ENCODE assay signal across 30 cellular contexts in genomic region chr5:109005611-109006010, GRCh38.
"Had no signal": no experiment of that assay in that cellular context is flagged by ENCODE, and none has a peak within 500 bp of the region (broad histone marks: within the 10 kb centered on the region; RNA-seq: fewer than 3 reads in every experiment).

No MANE protein-coding gene starts in this region.

- ATAC-seq: activated CD4-positive, alpha-beta T cell treated with anti-CD3 and anti-CD28 coated beads for 36 hours; activated CD8-positive, alpha-beta memory T cell treated with anti-CD3 and anti-CD28 coated beads, Interleukin-2, amount 10 ng/mL, durations not matched to agents 7 days and 5 days; activated naive CD8-positive, alpha-beta T cell treated with anti-CD3 and anti-CD28 coated beads, Interleukin-2, amount 50 U/mL, for 24 hours had no signal

- H3K4me1 ChIP-seq: SJCRH30 had no signal

- DNase-seq: activated CD4-positive, alpha-beta memory T cell treated with anti-CD3 and anti-CD28 coated beads for 36 hours; activated CD4-positive, alpha-beta T cell treated with anti-CD3 and anti-CD28 coated beads for 36 hours; activated CD4-positive, alpha-beta T cell treated with anti-CD3 and anti-CD28 coated beads, Interleukin-2, amount 50 U/mL, for 1 hour; activated CD8-positive, alpha-beta memory T cell treated with anti-CD3 and anti-CD28 coated beads for 24 hours; activated CD8-positive, alpha-beta memory T cell treated with anti-CD3 and anti-CD28 coated beads, Interleukin-2, amount 10 ng/mL, durations not matched to agents 7 days and 5 days; activated CD8-positive, alpha-beta memory T cell treated with anti-CD3 and anti-CD28 coated beads, Interleukin-2, amount 50 U/mL, for 48 hours; activated effector memory CD4-positive, alpha-beta T cell treated with Interleukin-2 at 50 U/mL for 16 hours; activated naive CD4-positive, alpha-beta T cell treated with anti-CD3 and anti-CD28 coated beads, Interleukin-2, amount 10 ng/mL, durations not matched to agents 7 days and 5 days; activated naive CD8-positive, alpha-beta T cell treated with anti-CD3 and anti-CD28 coated beads, Interleukin-2, amount 50 U/mL, for 24 hours; activated T-cell treated with anti-CD3 and anti-CD28 coated beads, Interleukin-2, amount 50 U/mL, for 48 hours; anterior cingulate cortex; central memory CD4-positive, alpha-beta T cell; NCI-H1092 treated with DMSO at 0.1 percent for 48 hours; NCI-H1417; NCI-H146; NCI-H187; NCI-H2029 treated with DMSO at 0.1 percent for 48 hours; NCI-H2107; NCI-H2171; NCI-H510A; NCI-H526; NCI-H748 treated with DMSO at 0.1 percent for 48 hours; NK-92 treated with Interleukin-12 subunit alpha and Interleukin-12 subunit beta, amount 100 ng/mL, for 24 hours; PC-9; SHP77; SJCRH30; T1000 had no signal

- H3K36me3 Mint-ChIP-seq: activated CD4-positive, alpha-beta memory T cell treated with anti-CD3 and anti-CD28 coated beads for 36 hours; activated CD8-positive, alpha-beta memory T cell treated with anti-CD3 and anti-CD28 coated beads, Interleukin-2, amount 10 ng/mL, durations not matched to agents 7 days and 5 days; activated naive CD4-positive, alpha-beta T cell treated with anti-CD3 and anti-CD28 coated beads, Interleukin-2, amount 10 ng/mL, durations not matched to agents 7 days and 5 days had no signal

- H3K4me3 ChIP-seq: PC-9, SJCRH30, SK-N-MC had no signal

- H3K4me1 Mint-ChIP-seq: activated CD4-positive, alpha-beta T cell treated with anti-CD3 and anti-CD28 coated beads for 36 hours; activated CD8-positive, alpha-beta memory T cell treated with anti-CD3 and anti-CD28 coated beads, Interleukin-2, amount 10 ng/mL, durations not matched to agents 7 days and 5 days; activated naive CD4-positive, alpha-beta T cell treated with anti-CD3 and anti-CD28 coated beads, Interleukin-2, amount 10 ng/mL, durations not matched to agents 7 days and 5 days; activated naive CD8-positive, alpha-beta T cell treated with anti-CD3 and anti-CD28 coated beads, Interleukin-2, amount 50 U/mL, for 24 hours; brain had no signal

- H3K27ac Mint-ChIP-seq: activated CD4-positive, alpha-beta memory T cell treated with anti-CD3 and anti-CD28 coated beads for 36 hours; activated CD4-positive, alpha-beta T cell treated with anti-CD3 and anti-CD28 coated beads for 36 hours; activated CD8-positive, alpha-beta memory T cell treated with anti-CD3 and anti-CD28 coated beads, Interleukin-2, amount 10 ng/mL, durations not matched to agents 7 days and 5 days; activated naive CD4-positive, alpha-beta T cell treated with anti-CD3 and anti-CD28 coated beads, Interleukin-2, amount 10 ng/mL, durations not matched to agents 7 days and 5 days; activated naive CD8-positive, alpha-beta T cell; activated naive CD8-positive, alpha-beta T cell treated with anti-CD3 and anti-CD28 coated beads, Interleukin-2, amount 50 U/mL, for 24 hours; brain had no signal

- H3K27ac ChIP-seq: PC-9, SJCRH30, SK-N-MC had no signal

- H3K27me3 ChIP-seq: SJCRH30 had no signal

- H3K4me3 Mint-ChIP-seq: activated CD4-positive, alpha-beta memory T cell treated with anti-CD3 and anti-CD28 coated beads for 36 hours; activated CD4-positive, alpha-beta T cell treated with anti-CD3 and anti-CD28 coated beads for 36 hours; activated CD8-positive, alpha-beta memory T cell treated with anti-CD3 and anti-CD28 coated beads, Interleukin-2, amount 10 ng/mL, durations not matched to agents 7 days and 5 days; activated naive CD4-positive, alpha-beta T cell treated with anti-CD3 and anti-CD28 coated beads, Interleukin-2, amount 10 ng/mL, durations not matched to agents 7 days and 5 days; activated naive CD8-positive, alpha-beta T cell; activated naive CD8-positive, alpha-beta T cell treated with anti-CD3 and anti-CD28 coated beads, Interleukin-2, amount 50 U/mL, for 24 hours; brain had no signal

- H3K27me3 Mint-ChIP-seq: activated CD4-positive, alpha-beta memory T cell treated with anti-CD3 and anti-CD28 coated beads for 36 hours; activated CD4-positive, alpha-beta T cell treated with anti-CD3 and anti-CD28 coated beads for 36 hours; activated CD8-positive, alpha-beta memory T cell treated with anti-CD3 and anti-CD28 coated beads, Interleukin-2, amount 10 ng/mL, durations not matched to agents 7 days and 5 days; activated naive CD4-positive, alpha-beta T cell treated with anti-CD3 and anti-CD28 coated beads, Interleukin-2, amount 10 ng/mL, durations not matched to agents 7 days and 5 days; activated naive CD8-positive, alpha-beta T cell; activated naive CD8-positive, alpha-beta T cell treated with anti-CD3 and anti-CD28 coated beads, Interleukin-2, amount 50 U/mL, for 24 hours; brain had no signal

- H3K9me3 Mint-ChIP-seq: activated CD4-positive, alpha-beta memory T cell treated with anti-CD3 and anti-CD28 coated beads for 36 hours; activated naive CD4-positive, alpha-beta T cell treated with anti-CD3 and anti-CD28 coated beads, Interleukin-2, amount 10 ng/mL, durations not matched to agents 7 days and 5 days; activated naive CD8-positive, alpha-beta T cell treated with anti-CD3 and anti-CD28 coated beads, Interleukin-2, amount 50 U/mL, for 24 hours had no signal
